18 cellular contexts compared by ENCODE assay signal in the genomic region with DNA sequence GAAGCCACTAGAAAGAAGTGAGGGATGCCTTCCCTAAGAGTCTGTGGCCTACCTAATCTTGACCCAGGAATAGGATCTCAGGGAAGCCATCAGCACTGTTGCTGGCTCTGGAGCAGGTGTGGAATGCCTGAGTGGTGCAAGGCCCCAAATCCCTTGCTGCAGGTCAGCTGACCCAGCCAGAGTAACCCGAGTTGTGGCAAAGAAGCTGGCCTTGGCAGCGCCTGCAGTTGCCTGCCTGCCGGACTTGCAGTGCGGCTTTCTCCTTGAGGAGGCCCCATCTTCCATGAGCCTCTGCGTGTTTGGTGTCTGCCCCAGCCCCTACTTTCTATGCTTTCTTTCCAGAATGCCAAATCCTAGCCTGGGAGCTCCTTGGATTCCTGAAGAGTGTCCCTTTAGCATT. TPM values are rescaled to one million over a fixed set of nuclear protein-coding genes. Genes with fewer than 3 reads are reported as not detected.
DNase-seq lines count a peak whose midpoint lies in the region; ATAC-seq, FAIRE-seq and TF ChIP-seq lines count a peak whose summit lies in the region.
"Had no signal": no experiment of that assay in that cellular context is flagged by ENCODE, and none has a peak within 500 bp of the region (broad histone marks: within the 10 kb centered on the region; RNA-seq: fewer than 3 reads in every experiment).

No MANE protein-coding gene starts in this region.

- peaks cover 3% of the 10 kb centered on the region; the same call in 1 of the 3 replicates for H3K9me3 Mint-ChIP-seq in GM23338

- peaks cover 52% of the 10 kb centered on the region for H3K4me1 Mint-ChIP-seq in GM23338

- no peaks in the 10 kb centered on the region for H4K20me1 ChIP-seq in GM23338 (replicated peaks; ENCODE audit: insufficient read depth)
- H4K20me1 ChIP-seq in H1 (replicated peaks in 1 of 2; ENCODE audit: control insufficient read depth in 1 of 2, insufficient read depth in 2 of 2, low read length in 2 of 2) = no peaks in the 10 kb centered on the region
- H4K20me1 ChIP-seq in OCI-LY7 (ENCODE audit: insufficient read depth, low read length) = no peaks in the 10 kb centered on the region

- no peak overlapping the region for H4K91ac ChIP-seq in H1 (replicated peaks; ENCODE audit: insufficient read length, low read length)

- no peak overlapping the region for H2AFZ ChIP-seq in GM23338
- H2AFZ ChIP-seq in H1 (ENCODE audit: low read length) = no peak overlapping the region
- H2AFZ ChIP-seq in OCI-LY7 (ENCODE audit: low read length) = no peak overlapping the region

- H3K4ac ChIP-seq in H1 (replicated peaks; ENCODE audit: insufficient read length, low read depth, low read length) = no peak overlapping the region

- no peak overlapping the region for H2AK5ac ChIP-seq in H1 (ENCODE audit: low read depth, low read length)

- TF ChIP-seq EP300 in H1 (IDR thresholded peaks at IDR 0.05; ENCODE audit: borderline replicate concordance in 1 of 2, low read depth in 2 of 2, low read length in 2 of 2) = no peak

- H3K4me2 ChIP-seq in GM23338 (peak overlapping the region; percentile 42), H1 (ENCODE audit: insufficient read depth in 1 of 2, low read depth in 2 of 2, low read length in 2 of 2) (no peak overlapping the region), OCI-LY7 (ENCODE audit: low read length) (no peak overlapping the region)
- H3K4me2 ChIP-seq: smooth muscle cell had no signal

- no peak overlapping the region for H3K23ac ChIP-seq in H1 (ENCODE audit: insufficient read length)

- no peaks in the 10 kb centered on the region for H3K36me3 ChIP-seq in GM23338 (ENCODE audit: insufficient read depth)
- H3K36me3 ChIP-seq in H1 (ENCODE audit: control insufficient read depth in 2 of 4, insufficient read depth in 4 of 4, low read length in 3 of 4) = peaks cover 0 to 2% (median under 1%) of the 10 kb centered on the region in 4 experiments; a peak in 2 of 8 replicates
- H3K36me3 ChIP-seq in OCI-LY7 (ENCODE audit: insufficient read depth, low read length) = no peaks in the 10 kb centered on the region

- peaks cover 15% of the 10 kb centered on the region for H3K36me3 Mint-ChIP-seq in GM23338 (ENCODE audit: low read depth)

- no peak overlapping the region for H3K4me3 ChIP-seq in GM23338
- no peak overlapping the region for H3K4me3 ChIP-seq in H1 (ENCODE audit: extremely low read depth in 1 of 4, insufficient read depth in 2 of 4, low read depth in 3 of 4, low read length in 4 of 4)
- H3K4me3 ChIP-seq in OCI-LY7 (ENCODE audit: low read depth, low read length, poor library complexity, severe bottlenecking) = no peak overlapping the region
- H3K4me3 ChIP-seq: K562, smooth muscle cell had no signal

- H3K56ac ChIP-seq in H1 (replicated peaks; ENCODE audit: insufficient read length, low read depth, low read length) = no peak overlapping the region

- H3F3A ChIP-seq in GM23338 (replicated peaks; ENCODE audit: low read depth) = no peaks in the 10 kb centered on the region

- CTCF ChIA-PET in H1 (lab: Charles Lee; ENCODE audit: partially characterized antibody) (interaction anchor here (0.5 to 2.7 kb wide), 12 partner anchors 14 to 304 kb away, joined by 3 to 10 read pairs (median 3); no protein-coding TSS in a partner anchor), OCI-LY7 (lab: Charles Lee; ENCODE audit: unreplicated experiment) (no interaction called here)

- H3K27ac ChIP-seq in GM23338 (ENCODE audit: low read depth) (no peak overlapping the region; the same call in 1 of the 2 replicates), H1 (ENCODE audit: low read depth, low read length) (no peak overlapping the region), OCI-LY7 (ENCODE audit: low read depth, low read length, poor library complexity, severe bottlenecking) (no peak overlapping the region)
- H3K27ac ChIP-seq: VCaP had no signal

- H2BK5ac ChIP-seq in H1 (ENCODE audit: low read depth, low read length) = no peak overlapping the region

- H3K18ac ChIP-seq in H1 (ENCODE audit: extremely low read depth, low read length) = peak overlapping the region; percentile 51; the same call in 1 of the 2 replicates

- H3K4me1 ChIP-seq in GM23338 (ENCODE audit: insufficient read depth) (peaks cover 39% of the 10 kb centered on the region), H1 (replicated peaks in 1 of 4; ENCODE audit: control insufficient read depth in 3 of 4, insufficient read depth in 4 of 4, low read length in 3 of 4) (peaks cover 3 to 19% (median 13%) of the 10 kb centered on the region in 4 experiments; a peak in 5 of 7 replicates), OCI-LY7 (ENCODE audit: insufficient read depth, low read length, poor library complexity, severe bottlenecking) (no peaks in the 10 kb centered on the region)

- H3K27ac Mint-ChIP-seq in GM23338 = no peak overlapping the region
- H3K27ac Mint-ChIP-seq: naive thymus-derived CD4-positive, alpha-beta T cell had no signal

- peaks cover 3% of the 10 kb centered on the region for H3K79me1 ChIP-seq in H1 (ENCODE audit: low read depth, low read length)

- no peak for TF ChIP-seq POLR2A in H1 (IDR thresholded peaks at IDR 0.05; ENCODE audit: control extremely low read depth in 1 of 2, low read depth in 2 of 2, low read length in 2 of 2)

- no peak for TF ChIP-seq RAD21 in H1 (IDR thresholded peaks at IDR 0.05 in 1 of 2, conservative IDR thresholded peaks at IDR 0.05 in 1 of 2; ENCODE audit: low read depth in 2 of 2, low read length in 2 of 2)

- H3K79me2 ChIP-seq in GM23338 (replicated peaks; ENCODE audit: insufficient read depth) = peaks cover 8% of the 10 kb centered on the region; the same call in 1 of the 2 replicates
- peaks cover 0 to 37% of the 10 kb centered on the region in 2 experiments; a peak in 2 of 4 replicates for H3K79me2 ChIP-seq in H1 (ENCODE audit: control insufficient read depth in 1 of 2, insufficient read depth in 2 of 2, low read length in 2 of 2)
- H3K79me2 ChIP-seq in OCI-LY7 (ENCODE audit: insufficient read depth, low read depth, low read length) = no peaks in the 10 kb centered on the region

- TF ChIP-seq CTCF in GM23338 (conservative IDR thresholded peaks at IDR 0.05; ENCODE audit: low read depth in 2 of 2) (no peak), H1 (IDR thresholded peaks at IDR 0.05; ENCODE audit: control extremely low read depth in 1 of 3, insufficient read depth in 1 of 3, low read depth in 1 of 3, low read length in 3 of 3) (no peak), OCI-LY7 (conservative IDR thresholded peaks at IDR 0.05; ENCODE audit: low read length) (no peak)

- H3K27me3 ChIP-seq in GM23338 (ENCODE audit: insufficient read depth) = no peaks in the 10 kb centered on the region
- H3K27me3 ChIP-seq in H1 (replicated peaks in 1 of 4; ENCODE audit: control insufficient read depth in 3 of 4, extremely low read depth in 1 of 4, insufficient read depth in 3 of 4, low read length in 3 of 4) = no peaks in the 10 kb centered on the region

- no peak overlapping the region for H4K5ac ChIP-seq in H1 (ENCODE audit: insufficient read length, low read depth, low read length)

- no peak for DNase-seq in GM23338 (ENCODE audit: low spot score)
- no peak for DNase-seq in H1 (ENCODE audit: low read depth in 1 of 2, low spot score in 2 of 2)
- peak; percentile 40 for DNase-seq in left kidney (ENCODE audit: low read depth, low spot score)
- DNase-seq in sciatic nerve (ENCODE audit: low spot score) = no peak
- no peak for DNase-seq in OCI-LY7 (ENCODE audit: low spot score)
- DNase-seq in NCI-H2081 (lab: John Stamatoyannopoulos, UW) = no peak
- DNase-seq in HUDEP-2 (lab: John Stamatoyannopoulos, UW; ENCODE audit: unreplicated experiment in 76 of 76) = no peak
- DNase-seq: activated gamma-delta T cell treated with Interleukin-2 at 50 U/mL for 16 hours; naive thymus-derived CD4-positive, alpha-beta T cell; NCI-H1436; NCI-H510A; stimulated activated naive CD8-positive, alpha-beta T cell treated with anti-CD3 and anti-CD28 coated beads, Interleukin-15, Interleukin-2, amounts not matched to agents 100 U/mL and 50 U/mL, for 24 hours had no signal

- intact Hi-C loops in sciatic nerve (cut with DNase I) = no loop called here
- intact Hi-C loops in OCI-LY7 (cut with micrococcal nuclease; ENCODE audit: unreplicated experiment) = no loop called here

- H3K14ac ChIP-seq in H1 (ENCODE audit: insufficient read length) = no peak overlapping the region

- H2BK15ac ChIP-seq in H1 (ENCODE audit: low read length) = no peak overlapping the region

- no TSS peak for BruUV-seq in OCI-LY7 (replicated peaks; lab: Mats Ljungman, UMichigan)

- H2BK120ac ChIP-seq in H1 (replicated peaks; ENCODE audit: low read depth, low read length) = no peak overlapping the region

- POLR2A ChIA-PET in H1 (lab: Charles Lee; ENCODE audit: partially characterized antibody) = interaction anchor here (0.7 to 1.7 kb wide), 3 partner anchors 9 to 99 kb away, joined by 3 to 6 read pairs (median 3); no protein-coding TSS in a partner anchor
- POLR2A ChIA-PET in OCI-LY7 (lab: Charles Lee) = no interaction called here

- ATAC-seq in GM23338 = peak; percentile 29
- peak; percentile 20 for ATAC-seq in sciatic nerve
- ATAC-seq in HG03039 (IDR thresholded peaks at IDR 0.05; ENCODE audit: unreplicated experiment) = no peak
- ATAC-seq: K562; naive thymus-derived CD4-positive, alpha-beta T cell; stimulated activated naive CD8-positive, alpha-beta T cell treated with anti-CD3 and anti-CD28 coated beads, Interleukin-15, Interleukin-2, amounts not matched to agents 100 U/mL and 50 U/mL, for 24 hours had no signal

- H4K8ac ChIP-seq in H1 (ENCODE audit: extremely low read depth, insufficient read depth, low read length) = no peak overlapping the region

- no peaks in the 10 kb centered on the region; the same call in 1 of the 2 replicates for H3K23me2 ChIP-seq in H1 (ENCODE audit: low read depth, low read length)

- H2BK20ac ChIP-seq in H1 (ENCODE audit: low read length) = no peak overlapping the region

- 89% methylated on average over 5 of the region's 5 CpGs; no CpG with 5 or more reads in 1 of the 2 experiments for WGBS in H1 (ENCODE audit: extremely low coverage in 1 of 2, insufficient coverage in 1 of 2, insufficient read length in 1 of 2, insufficient replicate concordance in 2 of 2, low coverage in 1 of 2, low lambda C conversion rate in 2 of 2, missing lambda C conversion rate in 1 of 2), 2 experiments

- peak overlapping the region; percentile 21; the same call in 1 of the 2 replicates for H2BK12ac ChIP-seq in H1 (ENCODE audit: low read depth, low read length)

- H3K27me3 Mint-ChIP-seq in GM23338 (ENCODE audit: insufficient read depth, low read depth, poor library complexity) = peaks cover 6% of the 10 kb centered on the region

- no peak overlapping the region for H3K9ac ChIP-seq in H1 (replicated peaks in 1 of 4; ENCODE audit: extremely low read depth in 1 of 4, low read depth in 3 of 4, low read length in 3 of 4)

- H3K9me2 ChIP-seq in GM23338 (ENCODE audit: insufficient read depth) = no peaks in the 10 kb centered on the region; the same call in 1 of the 2 replicates
- H3K9me2 ChIP-seq in OCI-LY7 (ENCODE audit: insufficient read depth, low read length) = no peaks in the 10 kb centered on the region

- no peaks in the 10 kb centered on the region for H3K9me3 ChIP-seq in H1 (ENCODE audit: insufficient read depth in 2 of 2, low read depth in 1 of 2, low read length in 1 of 2)
- H3K9me3 ChIP-seq in OCI-LY7 (ENCODE audit: low read length) = no peaks in the 10 kb centered on the region

- no peak overlapping the region for H3K4me3 Mint-ChIP-seq in GM23338
- H3K4me3 Mint-ChIP-seq: naive thymus-derived CD4-positive, alpha-beta T cell had no signal

- FAIRE-seq in H1 (lab: Jason Lieb, UNC) = no peak
- FAIRE-seq: bronchial epithelial cell, islet of Langerhans, K562 had no signal

RNA-seq across cellular contexts. Expression of a gene that starts 5.8 kb away (rescaled TPM):
- 9.1 and 17.7 TPM in 2 replicates for total RNA-seq in GM23338 (2014; rRNA removed; shearing (Covaris generic))
- polyA plus RNA-seq in GM23338 (2016; fragmentation: Nextera tagmentation; extraction: Ambion mirVana) (6.0 and 6.4 TPM in 2 replicates), H1 (2011; rRNA removed) (3.7 and 4.5 TPM in 2 replicates)
- 13.6 and 15.6 TPM in 2 replicates for total RNA-seq in H1 (2021; fragmentation: NEBNext Ultra II Directional; extraction: Animal tissue kit (Norgen Biotek cat#: 25700))
- 2.7 TPM for polyA plus RNA-seq in H1 (2011; cell fraction: cytosol; rRNA removed)
- polyA plus RNA-seq in H1 (2011; cell fraction: nucleus; rRNA removed) = 10.3 TPM
- polyA plus RNA-seq in H1 (2012, experiment 1 of 2) = 9.4 to 11.3 TPM (median 10.3 TPM) in 4 replicates
- polyA plus RNA-seq in H1 (2012, experiment 2 of 2) = 0.55 TPM
- polyA plus RNA-seq in H1 (2013, experiment 1 of 2) = 9.1 TPM
- polyA plus RNA-seq in H1 (2013, experiment 2 of 2) = 9.0 TPM
- polyA minus RNA-seq in H1 (2011; rRNA and poly(A)+ RNA removed) = 10.3 and 12.9 TPM in 2 replicates
- polyA minus RNA-seq in H1 (2011; cell fraction: cytosol; rRNA and poly(A)+ RNA removed) = 6.1 TPM
- polyA minus RNA-seq in H1 (2011; cell fraction: nucleus; rRNA and poly(A)+ RNA removed) = 26.3 TPM
- total RNA-seq in sciatic nerve (84.6 TPM), OCI-LY7 (2022) (not detected in 2 replicates)
- total RNA-seq in OCI-LY7 (2014; rRNA removed; shearing (Covaris generic)) = not detected in 2 replicates
- polyA plus RNA-seq: K562 had no signal

Comparison
In these comparisons a context has a peak if more than half of its experiments do, and no peak if none do; other contexts are left out.
1. RNA of a gene that starts 5.8 kb away (total RNA-seq): 84.6 TPM in sciatic nerve (single experiment), 13.6 to 15.6 TPM in H1 and 9.1 to 17.7 TPM in GM23338; not detected in OCI-LY7; every median in the first group is over 10 times any median in the second.